In genomic region chr14:22966783-22967269, GRCh38 we compare ENCODE assay signal across 23 cellular contexts. TPM values are rescaled to one million over a fixed set of nuclear protein-coding genes. Genes with fewer than 3 reads are reported as not detected.
DNase-seq lines count a peak whose midpoint lies in the region; ATAC-seq, FAIRE-seq and TF ChIP-seq lines count a peak whose summit lies in the region.
"Had no signal": no experiment of that assay in that cellular context is flagged by ENCODE, and none has a peak within 500 bp of the region (broad histone marks: within the 10 kb centered on the region; RNA-seq: fewer than 3 reads in every experiment).

No MANE protein-coding gene starts in this region.

- TF ChIP-seq POLR2A in A549 (IDR thresholded peaks at IDR 0.05; ENCODE audit: low read length) (no peak), transverse colon (IDR thresholded peaks at IDR 0.05) (no peak)

- 68% methylated on average over 4 of the region's 4 CpGs for WGBS in A549 (ENCODE audit: missing lambda C conversion rate)
- WGBS in transverse colon (ENCODE audit: low coverage in 1 of 2), 2 donors = 62 to 77% methylated on average over 2 to 4 of the region's 4 CpGs

- CTCF ChIA-PET in A549 (lab: Yijun Ruan, JAX) = interaction anchor here (0.8 to 18.8 kb wide), 4 partner anchors 11 to 91 kb away, joined by 4 to 646 read pairs (median 15); partner anchors contain the start of genes AJUBA and CDH24

- no peaks in the 10 kb centered on the region for H3K9me3 Mint-ChIP-seq in nephron progenitor cell
- H3K9me3 Mint-ChIP-seq: IgD-negative memory B cell had no signal

- peaks cover 16% of the 10 kb centered on the region for H3K36me3 ChIP-seq in SK-N-MC (ENCODE audit: insufficient read depth, low read length)
- H3K36me3 ChIP-seq in transverse colon = no peaks in the 10 kb centered on the region

- H3K27ac Mint-ChIP-seq in nephron progenitor cell = peak overlapping the region; percentile 64
- H3K27ac Mint-ChIP-seq: IgD-negative memory B cell had no signal

- POLR2A ChIA-PET in A549 (lab: Yijun Ruan, JAX) = interaction anchor here (1.4 to 1.6 kb wide), 2 partner anchors 10 kb away, joined by 3 to 6 read pairs; partner anchors contain the start of gene HAUS4

- intact Hi-C loops in Right ventricle myocardium superior (cut with DNase I) (no loop called here), transverse colon (cut with DNase I; ENCODE audit: low total_unique reads) (no loop called here)

- peaks cover 31% of the 10 kb centered on the region for H3K36me3 Mint-ChIP-seq in nephron progenitor cell (ENCODE audit: low read depth)

- FAIRE-seq in A549 (lab: Jason Lieb, UNC) = no peak

- in situ Hi-C loops in transverse colon (cut with MboI; ENCODE audit: low pct_ligation_motif_present in 1 of 4, low pct_unique_long_range_greater_than_20kb in 1 of 4, low sequenced_read_pairs in 3 of 4) = no loop called here

- H3K27ac ChIP-seq in A549 (no peak overlapping the region; a peak in 1 of 6 replicates), SK-N-MC (peak overlapping the region; percentile 53; the same call in 1 of the 2 replicates), epithelial cell of prostate (peak overlapping the region; percentile 43), transverse colon (no peak overlapping the region)
- H3K27ac ChIP-seq: 22Rv1, GM23248 had no signal

- H3K27me3 ChIP-seq in transverse colon = no peaks in the 10 kb centered on the region

- TF ChIP-seq CTCF in A549 (IDR thresholded peaks at IDR 0.05) (no peak), nephron progenitor cell (IDR thresholded peaks at IDR 0.05) (no peak), transverse colon (IDR thresholded peaks at IDR 0.05) (no peak)

- no peaks in the 10 kb centered on the region for H3K4me1 Mint-ChIP-seq in nephron progenitor cell
- H3K4me1 Mint-ChIP-seq: H9 had no signal

- no peak overlapping the region for H3K9ac ChIP-seq in SK-N-MC (ENCODE audit: insufficient read length)
- H3K9ac ChIP-seq: GM23248 had no signal

- peaks cover 11% of the 10 kb centered on the region for H3K4me1 ChIP-seq in A549
- no peaks in the 10 kb centered on the region for H3K4me1 ChIP-seq in transverse colon

- DNase-seq in A549 (ENCODE audit: low read depth in 1 of 2, low spot score in 1 of 2) = no peak
- DNase-seq in SK-N-MC (ENCODE audit: low read depth, low spot score) = no peak
- DNase-seq in epithelial cell of prostate (ENCODE audit: low read depth, low spot score) = no peak
- DNase-seq in nephron progenitor cell = no peak
- DNase-seq in Right ventricle myocardium superior = no peak
- DNase-seq in HuH-7 (ENCODE audit: low spot score) = no peak
- no peak for DNase-seq in ecto neural progenitor cell (ENCODE audit: low spot score)
- no peak for DNase-seq in transverse colon
- DNase-seq: DMS153, GM23248, H9, Karpas-422, NCI-H1092, NCI-H1436, NCI-H187, NCI-H2081 treated with DMSO at 0.1 percent for 48 hours, NCI-H2171, NCI-H345, NCI-H524, NCI-H774, SHP77 had no signal

- ATAC-seq in A549 (peak; percentile 46 to 52; a peak in 5 of 6 replicates), Right ventricle myocardium superior (ENCODE audit: poor library complexity) (no peak)

- H3K9me3 ChIP-seq in A549 = no peaks in the 10 kb centered on the region
- no peaks in the 10 kb centered on the region for H3K9me3 ChIP-seq in SK-N-MC (ENCODE audit: low read depth, low read length)
- no peaks in the 10 kb centered on the region for H3K9me3 ChIP-seq in transverse colon

- peak overlapping the region; percentile 9; the same call in 1 of the 3 replicates for H3K4me2 ChIP-seq in A549

- H3K27me3 Mint-ChIP-seq in nephron progenitor cell (ENCODE audit: low read depth, poor library complexity) = no peaks in the 10 kb centered on the region

- no peak for TF ChIP-seq RAD21 in A549 (conservative IDR thresholded peaks at IDR 0.05 in 1 of 2, IDR thresholded peaks at IDR 0.05 in 1 of 2)

- H3K4me3 Mint-ChIP-seq in nephron progenitor cell = no peak overlapping the region
- H3K4me3 Mint-ChIP-seq: H9, IgD-negative memory B cell had no signal

- TF ChIP-seq EP300 in A549 (IDR thresholded peaks at IDR 0.05) (no peak), transverse colon (IDR thresholded peaks at IDR 0.05; ENCODE audit: low read depth) (no peak)

- H3K4me3 ChIP-seq in A549 (no peak overlapping the region), SK-N-MC (no peak overlapping the region), transverse colon (no peak overlapping the region)
- H3K4me3 ChIP-seq: GM23248 had no signal

TF ChIP-seq in A549, 52 proteins besides CTCF, POLR2A, EP300 and RAD21:
- TF ChIP-seq ZC3H11A (IDR thresholded peaks at IDR 0.05) (no peak), NR3C1 (IDR thresholded peaks at IDR 0.05) (no peak)

RNA-seq across cellular contexts. Expression of gene HAUS4, which starts 9.9 kb away (rescaled TPM):
- polyA plus RNA-seq in A549 (2011; rRNA removed) = 69.3 and 76.0 TPM in 2 replicates
- polyA plus RNA-seq in A549 (2012; cell fraction: cytosol; rRNA removed) = 32.4 and 37.5 TPM in 2 replicates
- polyA plus RNA-seq in A549 (2012; cell fraction: nucleus; rRNA removed) = 33.2 and 48.7 TPM in 2 replicates
- 35.9 to 42.6 TPM (median 37.3 TPM) in 3 replicates for polyA plus RNA-seq in A549 (2017; fragmentation: RNase III; extraction: RNeasy Plus Mini Kit Qiagen cat#74134 plus additional on column Dnase treatment)
- 33.1 and 40.3 TPM in 2 replicates for polyA minus RNA-seq in A549 (2011; rRNA and poly(A)+ RNA removed)
- total RNA-seq in Right ventricle myocardium superior = 16.4 TPM
- 10 to 100 TPM; 66.2 to 98.9 (median 85.1) TPM for total RNA-seq in transverse colon

RNA-seq across cellular contexts. Expression of gene AJUBA, which starts 15.5 kb away (rescaled TPM):
- polyA plus RNA-seq in A549 (2011; rRNA removed) (98.0 and 152 TPM in 2 replicates), A549 (2017; fragmentation: RNase III; extraction: RNeasy Plus Mini Kit Qiagen cat#74134 plus additional on column Dnase treatment) (53.4 to 68.0 TPM (median 59.0 TPM) in 3 replicates)
- polyA plus RNA-seq in A549 (2012; cell fraction: cytosol; rRNA removed) = 46.7 and 67.4 TPM in 2 replicates
- polyA plus RNA-seq in A549 (2012; cell fraction: nucleus; rRNA removed) = 71.5 and 76.7 TPM in 2 replicates
- polyA minus RNA-seq in A549 (2011; rRNA and poly(A)+ RNA removed) = 137 and 160 TPM in 2 replicates
- total RNA-seq in Right ventricle myocardium superior (10.9 TPM), transverse colon (1 to 10 TPM in 3 of 4 donors, not detected in 1; 1.8 to 5.2 (median 3.7) TPM)

RNA-seq across cellular contexts. Expression of gene PRMT5, which starts 37.6 kb away (rescaled TPM):
- polyA plus RNA-seq in A549 (2011; rRNA removed) (214 and 299 TPM in 2 replicates), A549 (2017; fragmentation: RNase III; extraction: RNeasy Plus Mini Kit Qiagen cat#74134 plus additional on column Dnase treatment) (185 to 224 TPM (median 188 TPM) in 3 replicates)
- polyA plus RNA-seq in A549 (2012; cell fraction: cytosol; rRNA removed) = 236 and 242 TPM in 2 replicates
- 236 and 351 TPM in 2 replicates for polyA plus RNA-seq in A549 (2012; cell fraction: nucleus; rRNA removed)
- 261 and 305 TPM in 2 replicates for polyA minus RNA-seq in A549 (2011; rRNA and poly(A)+ RNA removed)
- total RNA-seq in Right ventricle myocardium superior (50.2 TPM), transverse colon (10 to 100 TPM; 32.2 to 92.3 (median 43.4) TPM)

RNA-seq across cellular contexts. Expression of gene C14orf93, which starts 43.1 kb away (rescaled TPM):
- polyA plus RNA-seq in A549 (2011; rRNA removed) (9.7 and 10.1 TPM in 2 replicates), A549 (2017; fragmentation: RNase III; extraction: RNeasy Plus Mini Kit Qiagen cat#74134 plus additional on column Dnase treatment) (5.6 to 6.8 TPM (median 5.7 TPM) in 3 replicates)
- polyA plus RNA-seq in A549 (2012; cell fraction: cytosol; rRNA removed) = 7.8 and 8.4 TPM in 2 replicates
- 18.6 and 22.8 TPM in 2 replicates for polyA plus RNA-seq in A549 (2012; cell fraction: nucleus; rRNA removed)
- 16.3 and 18.8 TPM in 2 replicates for polyA minus RNA-seq in A549 (2011; rRNA and poly(A)+ RNA removed)
- total RNA-seq in Right ventricle myocardium superior (5.5 TPM), transverse colon (10 to 100 TPM; 17.1 to 41.2 (median 23.9) TPM)

RNA-seq across cellular contexts. Expression of gene RBM23, which starts 47.9 kb away (rescaled TPM):
- 68.0 and 71.7 TPM in 2 replicates for polyA plus RNA-seq in A549 (2011; rRNA removed)
- polyA plus RNA-seq in A549 (2012; cell fraction: cytosol; rRNA removed) = 60.6 and 65.8 TPM in 2 replicates
- polyA plus RNA-seq in A549 (2012; cell fraction: nucleus; rRNA removed) = 97.1 and 107 TPM in 2 replicates
- polyA plus RNA-seq in A549 (2017; fragmentation: RNase III; extraction: RNeasy Plus Mini Kit Qiagen cat#74134 plus additional on column Dnase treatment) = 64.2 to 66.5 TPM (median 65.8 TPM) in 3 replicates
- polyA minus RNA-seq in A549 (2011; rRNA and poly(A)+ RNA removed) = 71.4 and 82.2 TPM in 2 replicates
- total RNA-seq in Right ventricle myocardium superior = 37.8 TPM
- total RNA-seq in transverse colon = 100 to 1,000 TPM in 3 of 4 donors, 10 to 100 TPM in 1; 96.4 to 186 (median 114) TPM

Comparison
In these comparisons a context has a peak if more than half of its experiments do, and no peak if none do; other contexts are left out.
1. H3K27ac ChIP-seq: peak in SK-N-MC (single experiment) and epithelial cell of prostate (single experiment); none in A549 (0 of 2) and transverse colon (0 of 4).